16 cellular contexts compared by ENCODE assay signal in genomic region chr5:123485275-123485674, GRCh38. TPM values are rescaled to one million over a fixed set of nuclear protein-coding genes. Genes with fewer than 3 reads are reported as not detected.
A peak's percentile ranks its signal among the peaks of the same experiment; 100 is the strongest.
DNase-seq lines count a peak whose midpoint lies in the region; ATAC-seq, FAIRE-seq and TF ChIP-seq lines count a peak whose summit lies in the region.
"Had no signal": no experiment of that assay in that cellular context is flagged by ENCODE, and none has a peak within 500 bp of the region (broad histone marks: within the 10 kb centered on the region; RNA-seq: fewer than 3 reads in every experiment).

No MANE protein-coding gene starts in this region.

- no peaks in the 10 kb centered on the region for H3K79me2 ChIP-seq in HepG2 (ENCODE audit: insufficient read depth, low read length)

- TF ChIP-seq RAD21 in liver (IDR thresholded peaks at IDR 0.05) (peak; percentile 58 to 69), HepG2 (CRISPR knock-in tag; IDR thresholded peaks at IDR 0.05) (no peak)

- no peak overlapping the region for H3K4me3 ChIP-seq in liver (ENCODE audit: low read depth in 1 of 3, low read length in 3 of 3)
- H3K4me3 ChIP-seq in HepG2 (replicated peaks in 1 of 3; ENCODE audit: insufficient read depth in 1 of 3, low read depth in 2 of 3, low read length in 3 of 3): no peak overlapping the region
- no peak overlapping the region for H3K4me3 ChIP-seq in right atrium auricular region
- H3K4me3 ChIP-seq: BLaER1 had no signal

- H3K4me1 ChIP-seq in liver (ENCODE audit: control insufficient read depth in 4 of 4, insufficient read depth in 4 of 4, low read length in 3 of 4) (peaks cover 0 to 24% (median 17%) of the 10 kb centered on the region in 4 donors), HepG2 (ENCODE audit: insufficient read depth, low read length) (no peaks in the 10 kb centered on the region), right atrium auricular region (no peaks in the 10 kb centered on the region)
- H3K4me1 ChIP-seq: BLaER1 had no signal

- H3K9ac ChIP-seq in liver (ENCODE audit: low read depth in 1 of 2, low read length in 2 of 2) (no peak overlapping the region), HepG2 (ENCODE audit: insufficient read depth, low read depth, low read length) (no peak overlapping the region)
- H3K9ac ChIP-seq: BLaER1 had no signal

- H3K4me1 Mint-ChIP-seq in mesothelial cell of epicardium: peaks cover 4% of the 10 kb centered on the region
- H3K4me1 Mint-ChIP-seq: CD8-positive, alpha-beta memory T cell had no signal

- in situ Hi-C loops in HepG2 (cut with HindIII; ENCODE audit: extremely low pct_ligation_motif_present, low pct_unique_long_range_greater_than_20kb): no loop called here

- TF ChIP-seq POLR2A in HepG2 (IDR thresholded peaks at IDR 0.05; ENCODE audit: insufficient read depth in 1 of 2, low read depth in 2 of 2, low read length in 2 of 2): no peak

- H3K36me3 Mint-ChIP-seq in mesothelial cell of epicardium: no peaks in the 10 kb centered on the region
- H3K36me3 Mint-ChIP-seq: CD8-positive, alpha-beta memory T cell had no signal

- no peak for ATAC-seq in HepG2
- ATAC-seq in left lobe of liver: peak; percentile 81
- no peak for ATAC-seq in GM18870 (IDR thresholded peaks at IDR 0.05; ENCODE audit: unreplicated experiment)
- ATAC-seq: HCT116 had no signal

- H3K4me3 Mint-ChIP-seq in mesothelial cell of epicardium: no peak overlapping the region
- H3K4me3 Mint-ChIP-seq: CD8-positive, alpha-beta memory T cell had no signal

- POLR2A ChIA-PET in HepG2 (lab: Yijun Ruan, JAX): no interaction called here

- H3K36me3 ChIP-seq in liver (ENCODE audit: control insufficient read depth in 4 of 4, insufficient read depth in 3 of 4, low read depth in 1 of 4, low read length in 3 of 4) (no peaks in the 10 kb centered on the region), HepG2 (replicated peaks in 1 of 2; ENCODE audit: control insufficient read depth in 1 of 2, insufficient read depth in 2 of 2, low read length in 2 of 2) (no peaks in the 10 kb centered on the region), right atrium auricular region (no peaks in the 10 kb centered on the region)
- H3K36me3 ChIP-seq: BLaER1 had no signal

- no peak overlapping the region for H3K27ac ChIP-seq in liver (ENCODE audit: low read depth in 1 of 2, low read length in 2 of 2)
- H3K27ac ChIP-seq in HepG2 (ENCODE audit: extremely low read length, insufficient read depth, low read length): no peak overlapping the region
- H3K27ac ChIP-seq in right atrium auricular region: no peak overlapping the region
- H3K27ac ChIP-seq: BLaER1, HL-60 had no signal

- peaks cover 2% of the 10 kb centered on the region for H3K27me3 Mint-ChIP-seq in mesothelial cell of epicardium (ENCODE audit: low read depth)

- 59% methylated on average over 2 of the region's 2 CpGs for WGBS in liver
- WGBS in HepG2 (ENCODE audit: low lambda C conversion rate): 41% methylated on average over 2 of the region's 2 CpGs

- H3K27me3 ChIP-seq in liver (ENCODE audit: control insufficient read depth in 4 of 4, insufficient read depth in 4 of 4, low read length in 3 of 4) (no peaks in the 10 kb centered on the region), HepG2 (ENCODE audit: control insufficient read depth in 1 of 2, insufficient read depth in 2 of 2, low read length in 2 of 2) (no peaks in the 10 kb centered on the region), right atrium auricular region (no peaks in the 10 kb centered on the region)
- H3K27me3 ChIP-seq: BLaER1 had no signal

- no peaks in the 10 kb centered on the region for H3K9me3 Mint-ChIP-seq in mesothelial cell of epicardium
- H3K9me3 Mint-ChIP-seq: CD8-positive, alpha-beta memory T cell had no signal

- H4K20me1 ChIP-seq in HepG2 (ENCODE audit: insufficient read depth, low read length): no peaks in the 10 kb centered on the region
- H4K20me1 ChIP-seq: BLaER1 had no signal

- DNase-seq in HepG2 (ENCODE audit: low spot score) (no peak), astrocyte of the hippocampus (ENCODE audit: low read depth, low spot score) (peak; percentile 53), left lobe of liver (ENCODE audit: low spot score) (no peak), OCI-M2 (lab: John Stamatoyannopoulos, UW; ENCODE audit: unreplicated experiment) (no peak), mesothelial cell of epicardium (ENCODE audit: low spot score in 2 of 2, unreplicated experiment in 2 of 2) (no peak), right atrium auricular region (ENCODE audit: low spot score) (no peak)
- DNase-seq: 8988T; AML-193; CD8-positive, alpha-beta memory T cell; DMS53; GF-D8 had no signal

- FAIRE-seq in HepG2 (lab: Jason Lieb, UNC): no peak

- TF ChIP-seq EP300 in HepG2 (IDR thresholded peaks at IDR 0.05; ENCODE audit: low read depth in 2 of 2, low read length in 2 of 2) (no peak), HepG2 (CRISPR knock-in tag; IDR thresholded peaks at IDR 0.05; ENCODE audit: borderline replicate concordance) (no peak)

- H2AFZ ChIP-seq in HepG2 (ENCODE audit: low read length): no peak overlapping the region

- no TSS peak for BruUV-seq in HepG2 (replicated peaks; lab: Mats Ljungman, UMichigan)

- CTCF ChIA-PET in HepG2 (lab: Yijun Ruan, JAX; ENCODE audit: low intra/inter-chr PET ratio, low total read pairs): no interaction called here

- H3K9me3 ChIP-seq in liver (ENCODE audit: control insufficient read depth in 4 of 4, low read length in 3 of 4) (no peaks in the 10 kb centered on the region), HepG2 (ENCODE audit: low read length) (no peaks in the 10 kb centered on the region), right atrium auricular region (no peaks in the 10 kb centered on the region)
- H3K9me3 ChIP-seq: BLaER1 had no signal

- TF ChIP-seq CTCF in liver (IDR thresholded peaks at IDR 0.05; ENCODE audit: low read depth, low read length, missing input control): peak; percentile 20
- TF ChIP-seq CTCF in HepG2 (CRISPR knock-in tag; IDR thresholded peaks at IDR 0.05): no peak
- no peak for TF ChIP-seq CTCF in mesothelial cell of epicardium (IDR thresholded peaks at IDR 0.05; ENCODE audit: unreplicated experiment)
- no peak for TF ChIP-seq CTCF in right atrium auricular region (IDR thresholded peaks at IDR 0.05)

- H3K27ac Mint-ChIP-seq in mesothelial cell of epicardium: no peak overlapping the region
- H3K27ac Mint-ChIP-seq: CD8-positive, alpha-beta memory T cell had no signal

- intact Hi-C loops in HepG2 (cut with micrococcal nuclease; ENCODE audit: unreplicated experiment): no loop called here

- H3K4me2 ChIP-seq in HepG2 (ENCODE audit: low read depth, low read length): no peak overlapping the region
- H3K4me2 ChIP-seq: BLaER1 had no signal

TF ChIP-seq in liver, 16 proteins besides CTCF, POLR2A, EP300 and RAD21 (continues in another document):
- TF ChIP-seq FOXA1 (IDR thresholded peaks at IDR 0.05) (no peak), SP1 (IDR thresholded peaks at IDR 0.05) (no peak), HNF4A (conservative IDR thresholded peaks at IDR 0.05) (no peak), YY1 (IDR thresholded peaks at IDR 0.05) (no peak), ATF3 (IDR thresholded peaks at IDR 0.05) (no peak), FOXA2 (IDR thresholded peaks at IDR 0.05) (no peak), NR2F2 (IDR thresholded peaks at IDR 0.05) (no peak), EGR1 (IDR thresholded peaks at IDR 0.05; ENCODE audit: low read depth in 2 of 2) (no peak)

TF ChIP-seq in HepG2, 621 proteins besides CTCF, POLR2A, EP300 and RAD21 (continues in another document):
- TF ChIP-seq SKI (IDR thresholded peaks at IDR 0.05; ENCODE audit: partially characterized antibody) (no peak), ZNF367 (CRISPR knock-in tag; IDR thresholded peaks at IDR 0.05; ENCODE audit: borderline replicate concordance) (no peak), ZNF512 (CRISPR knock-in tag; IDR thresholded peaks at IDR 0.05) (no peak), SP2 (CRISPR knock-in tag; IDR thresholded peaks at IDR 0.05) (no peak)

RNA-seq across cellular contexts. Expression of gene CSNK1G3, which starts 26.7 kb away (rescaled TPM):
- total RNA-seq in liver: 10 to 100 TPM; 19.1 to 28.9 TPM
- polyA plus RNA-seq in liver: 10 to 100 TPM in 1 of 2 donors, 1 to 10 TPM in 1; 6.8 to 11.6 TPM
- 31.5 and 35.4 TPM in 2 replicates for total RNA-seq in HepG2 (2016; rRNA removed; fragmentation: Illumina TruSeq; extraction: Trizol)
- total RNA-seq in HepG2 (2016; cell fraction: cytosol; rRNA removed; fragmentation: Illumina TruSeq; extraction: Trizol; ENCODE audit: low read depth): 97.8 and 110 TPM in 2 replicates
- total RNA-seq in HepG2 (2016; cell fraction: insoluble cytoplasmic fraction; rRNA removed; fragmentation: Illumina TruSeq; extraction: Trizol): 29.7 and 30.5 TPM in 2 replicates
- 52.6 and 53.8 TPM in 2 replicates for total RNA-seq in HepG2 (2016; cell fraction: membrane; rRNA removed; fragmentation: Illumina TruSeq; extraction: Trizol)
- total RNA-seq in HepG2 (2016; cell fraction: nucleus; rRNA removed; fragmentation: Illumina TruSeq; extraction: Trizol): 22.9 and 25.8 TPM in 2 replicates
- 11.3 and 12.8 TPM in 2 replicates for polyA plus RNA-seq in HepG2 (2011; rRNA removed)
- polyA plus RNA-seq in HepG2 (2011; cell fraction: cytosol; rRNA removed): 5.5 and 9.1 TPM in 2 replicates
- 6.0 and 6.6 TPM in 2 replicates for polyA plus RNA-seq in HepG2 (2011; cell fraction: nucleus; rRNA removed)
- polyA plus RNA-seq in HepG2 (2012): 17.4 and 18.3 TPM in 2 replicates
- 3.0 and 3.4 TPM in 2 replicates for polyA plus RNA-seq in HepG2 (2016; cell fraction: cytosol; fragmentation: Illumina TruSeq; extraction: Trizol; ENCODE audit: low read depth)
- 25.8 and 27.6 TPM in 2 replicates for polyA plus RNA-seq in HepG2 (2016; cell fraction: insoluble cytoplasmic fraction; fragmentation: Illumina TruSeq; extraction: Trizol; ENCODE audit: low read depth)
- 11.6 and 12.0 TPM in 2 replicates for polyA plus RNA-seq in HepG2 (2016; cell fraction: membrane; fragmentation: Illumina TruSeq; extraction: Trizol; ENCODE audit: low read depth)
- polyA plus RNA-seq in HepG2 (2016; cell fraction: nucleus; fragmentation: Illumina TruSeq; extraction: Trizol; ENCODE audit: insufficient read depth, low read depth): 15.2 and 15.7 TPM in 2 replicates
- 12.8 and 14.1 TPM in 2 replicates for polyA minus RNA-seq in HepG2 (2011; rRNA and poly(A)+ RNA removed; ENCODE audit: low replicate concordance)
- 30.2 and 40.0 TPM in 2 replicates for polyA minus RNA-seq in HepG2 (2011; cell fraction: cytosol; rRNA and poly(A)+ RNA removed)
- 48.9 and 56.9 TPM in 2 replicates for polyA minus RNA-seq in HepG2 (2011; cell fraction: nucleus; rRNA and poly(A)+ RNA removed)
- 17.2 TPM for total RNA-seq in left lobe of liver
- 60.9 to 67.0 TPM (median 63.9 TPM) in 3 replicates for total RNA-seq in mesothelial cell of epicardium
- 10 to 100 TPM; 28.1 to 28.9 TPM for total RNA-seq in right atrium auricular region
